ENCODE assay signal across 15 cellular contexts in the genomic region with DNA sequence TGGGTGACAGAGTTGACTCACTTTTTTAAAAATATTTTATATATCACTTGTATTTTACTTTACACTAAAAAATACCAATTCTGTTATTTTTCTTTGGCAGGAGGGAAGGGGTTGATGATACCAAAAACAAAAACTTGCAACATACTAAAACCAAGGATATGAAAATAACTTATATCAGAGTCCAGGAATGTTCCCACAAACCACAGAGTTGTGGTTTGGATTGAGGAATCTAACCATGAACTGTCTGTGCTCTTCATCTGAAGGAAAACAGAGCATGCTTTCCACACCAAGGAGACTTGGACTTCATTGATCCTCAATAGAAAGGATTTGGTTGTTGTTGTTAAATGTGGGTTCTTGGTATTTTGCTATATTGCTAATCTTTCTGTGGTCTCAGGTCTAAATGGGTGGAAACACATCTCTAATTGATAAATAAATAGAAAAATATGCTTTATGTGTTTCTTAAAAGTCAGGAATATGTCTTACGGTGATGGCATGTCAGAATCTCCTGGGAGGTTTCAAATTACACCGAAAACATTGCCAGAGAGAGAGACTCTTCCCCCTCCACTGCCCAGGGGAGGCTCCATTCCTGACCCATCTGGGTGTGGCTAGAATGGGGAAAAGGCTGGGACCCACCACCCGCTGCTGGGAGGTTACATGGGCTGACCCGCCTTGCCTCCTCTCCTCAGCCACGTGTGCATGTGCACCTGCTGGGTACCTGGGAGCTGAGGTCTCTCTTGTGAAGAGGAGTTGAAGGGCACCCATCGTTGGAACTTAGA. TPM values are rescaled to one million over a fixed set of nuclear protein-coding genes. Genes with fewer than 3 reads are reported as not detected.
DNase-seq lines count a peak whose midpoint lies in the region; ATAC-seq and TF ChIP-seq lines count a peak whose summit lies in the region.
"Had no signal": no experiment of that assay in that cellular context is flagged by ENCODE, and none has a peak within 500 bp of the region (broad histone marks: within the 10 kb centered on the region; RNA-seq: fewer than 3 reads in every experiment).

No MANE protein-coding gene starts in this region.

- ATAC-seq in gastrocnemius medialis (peak; percentile 60 to 64), GM21737 (IDR thresholded peaks at IDR 0.05; ENCODE audit: unreplicated experiment) (no peak)
- ATAC-seq: Panc1 had no signal

- TF ChIP-seq POLR2A in gastrocnemius medialis (IDR thresholded peaks at IDR 0.05), result no peak

- peak overlapping the region in 1 of 4 donors; percentile 16 for H3K27ac ChIP-seq in gastrocnemius medialis

- H3K9me3 Mint-ChIP-seq in progenitor cell of endocrine pancreas (ENCODE audit: low read depth), result no peaks in the 10 kb centered on the region

- peaks cover 5% of the 10 kb centered on the region for H3K27me3 Mint-ChIP-seq in progenitor cell of endocrine pancreas

- no peaks in the 10 kb centered on the region for H3K36me3 Mint-ChIP-seq in progenitor cell of endocrine pancreas (ENCODE audit: insufficient read depth)

- no peaks in the 10 kb centered on the region for H3K9me3 ChIP-seq in gastrocnemius medialis

- H3K4me1 Mint-ChIP-seq in progenitor cell of endocrine pancreas (ENCODE audit: low read depth), result peaks cover 19% of the 10 kb centered on the region

- intact Hi-C loops in gastrocnemius medialis (cut with DNase I; ENCODE audit: low total_unique reads), result no loop called here

- no peaks in the 10 kb centered on the region for H3K4me1 ChIP-seq in gastrocnemius medialis

- no peaks in the 10 kb centered on the region for H3K27me3 ChIP-seq in gastrocnemius medialis

- H3K36me3 ChIP-seq in gastrocnemius medialis, result no peaks in the 10 kb centered on the region

- no peak overlapping the region for H3K27ac Mint-ChIP-seq in progenitor cell of endocrine pancreas

- in situ Hi-C loops in SK-MEL-5 (cut with HindIII; ENCODE audit: low pct_unique_long_range_greater_than_20kb, low sequenced_read_pairs) (no loop called here), gastrocnemius medialis (cut with MboI; ENCODE audit: low sequenced_read_pairs in 4 of 4) (no loop called here)

- no peak overlapping the region for H3K4me3 ChIP-seq in gastrocnemius medialis

- TF ChIP-seq CTCF in gastrocnemius medialis (IDR thresholded peaks at IDR 0.05 in 4 of 5, conservative IDR thresholded peaks at IDR 0.05 in 1 of 5), result no peak
- TF ChIP-seq CTCF in progenitor cell of endocrine pancreas (IDR thresholded peaks at IDR 0.05; ENCODE audit: unreplicated experiment), result no peak

- DNase-seq in GM04504 (ENCODE audit: low read depth) (peak; percentile 78), SK-MEL-5 (ENCODE audit: low read depth, low spot score) (peak; percentile 18), fibroblast of gingiva (ENCODE audit: low read depth) (peak; percentile 87), gastrocnemius medialis (no peak), COR-L47 (lab: John Stamatoyannopoulos, UW) (no peak), T-helper 9 cell (no peak), progenitor cell of endocrine pancreas (ENCODE audit: low spot score, unreplicated experiment) (no peak)
- DNase-seq: activated naive CD4-positive, alpha-beta T cell; DMS79 treated with DMSO at 0.1 percent for 48 hours; effector memory CD4-positive, alpha-beta T cell; islet precursor cell; NCI-H187 treated with DMSO at 0.1 percent for 48 hours; occipital lobe had no signal

- H3K4me3 Mint-ChIP-seq in progenitor cell of endocrine pancreas (ENCODE audit: low read depth), result no peak overlapping the region

RNA-seq across cellular contexts. Expression of gene STK17A, which starts 46.9 kb away (rescaled TPM):
- total RNA-seq in SK-MEL-5 (2014; rRNA removed; shearing (Covaris generic)), result 109 and 121 TPM in 2 replicates
- 57.2 TPM in 2 replicates for polyA plus RNA-seq in SK-MEL-5 (2015; cell fraction: cytosol; rRNA removed)
- polyA plus RNA-seq in SK-MEL-5 (2015; cell fraction: nucleus; rRNA removed), result 47.7 and 51.1 TPM in 2 replicates
- 10 to 100 TPM; 19.7 to 22.3 (median 21.4) TPM for total RNA-seq in gastrocnemius medialis
- 23.0 and 23.9 TPM in 2 replicates for total RNA-seq in progenitor cell of endocrine pancreas

Comparison
In these comparisons a context has a peak if more than half of its experiments do, and no peak if none do; other contexts are left out.
1. DNase-seq: peak in GM04504 (single experiment), SK-MEL-5 (single experiment) and fibroblast of gingiva (single experiment); none in gastrocnemius medialis (0 of 2), COR-L47 (single experiment), T-helper 9 cell (single experiment) and progenitor cell of endocrine pancreas (single experiment).